Comparison of ENCODE assay signal across 15 cellular contexts in the genomic region with DNA sequence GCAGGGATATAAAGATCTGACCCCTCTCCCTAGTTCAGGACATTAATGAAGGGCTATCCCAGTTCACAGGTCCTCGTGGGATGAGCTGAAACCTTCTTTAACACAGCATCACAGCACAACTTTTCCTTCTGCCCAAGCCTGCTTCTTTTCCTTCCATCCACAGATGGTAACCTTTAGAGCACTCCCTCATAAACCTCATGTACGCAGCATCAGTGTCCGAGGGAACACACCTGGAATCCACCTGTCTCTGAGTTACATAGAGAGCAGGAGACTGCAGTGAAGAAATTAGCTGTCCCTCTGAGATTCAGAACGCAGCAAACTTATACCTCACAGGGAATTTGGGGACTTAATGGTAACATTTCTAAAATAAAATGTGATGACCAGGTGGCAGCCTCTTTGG.
DNase-seq lines count a peak whose midpoint lies in the region; ATAC-seq, FAIRE-seq and TF ChIP-seq lines count a peak whose summit lies in the region.
"Had no signal": no experiment of that assay in that cellular context is flagged by ENCODE, and none has a peak within 500 bp of the region (broad histone marks: within the 10 kb centered on the region; RNA-seq: fewer than 3 reads in every experiment).

No MANE protein-coding gene starts in this region.

- no peaks in the 10 kb centered on the region for H3K9me3 Mint-ChIP-seq in chondrocyte (ENCODE audit: low read depth)
- H3K9me3 Mint-ChIP-seq: CD8-positive, alpha-beta T cell had no signal

- H2AFZ ChIP-seq in H1 (ENCODE audit: low read length), result 0 out of 2 replicates have a peak overlapping the region, but pooled peaks have one; percentile 5

- H4K8ac ChIP-seq in H1 (ENCODE audit: extremely low read depth, insufficient read depth, low read length), result no peak overlapping the region

- H2BK20ac ChIP-seq in H1 (ENCODE audit: low read length), result no peak overlapping the region

- H3K4me3 ChIP-seq in cardiac muscle cell (no peak overlapping the region), H1 (ENCODE audit: extremely low read depth in 1 of 4, insufficient read depth in 2 of 4, low read depth in 3 of 4, low read length in 4 of 4) (no peak overlapping the region), mucosa of descending colon (no peak overlapping the region)
- H3K4me3 ChIP-seq: BLaER1, HAP-1 had no signal

- 0 out of 2 replicates have a peak overlapping the region, but pooled peaks have one; percentile 43 for H2BK12ac ChIP-seq in H1 (ENCODE audit: low read depth, low read length)

- H3K4me1 ChIP-seq in cardiac muscle cell (ENCODE audit: low read depth) (peaks cover 20% of the 10 kb centered on the region), H1 (replicated peaks in 1 of 4; ENCODE audit: control insufficient read depth in 3 of 4, insufficient read depth in 4 of 4, low read length in 3 of 4) (peaks cover 0 to 3% (median 0%) of the 10 kb centered on the region in 4 experiments; a peak in 4 of 7 replicates), mucosa of descending colon (ENCODE audit: low read depth) (no peaks in the 10 kb centered on the region)
- H3K4me1 ChIP-seq: BLaER1, HAP-1 had no signal

- H3K9ac ChIP-seq in H1 (replicated peaks in 1 of 4; ENCODE audit: extremely low read depth in 1 of 4, low read depth in 3 of 4, low read length in 3 of 4), result no peak overlapping the region
- H3K9ac ChIP-seq: BLaER1 had no signal

- POLR2A ChIA-PET in H1 (lab: Charles Lee; ENCODE audit: partially characterized antibody), result interaction anchor here (1.0 kb wide), 1 partner anchor 13 kb away, joined by 4 read pairs; no protein-coding TSS in a partner anchor

- H4K20me1 ChIP-seq in H1 (replicated peaks in 1 of 2; ENCODE audit: control insufficient read depth in 1 of 2, insufficient read depth in 2 of 2, low read length in 2 of 2), result no peaks in the 10 kb centered on the region
- H4K20me1 ChIP-seq: BLaER1 had no signal

- no peak for ATAC-seq in left ventricle myocardium superior
- peak; percentile 55 for ATAC-seq in mucosa of descending colon
- no peak for ATAC-seq in GM18867 (IDR thresholded peaks at IDR 0.05; ENCODE audit: unreplicated experiment)
- ATAC-seq: CD8-positive, alpha-beta T cell had no signal

- no peak for FAIRE-seq in H1 (lab: Jason Lieb, UNC)
- FAIRE-seq: GM19239 had no signal

- H3K4me1 Mint-ChIP-seq in chondrocyte (ENCODE audit: low read depth), result peaks cover 14% of the 10 kb centered on the region

- CTCF ChIA-PET in H1 (lab: Charles Lee; ENCODE audit: partially characterized antibody), result interaction anchor here (2.1 kb wide), 1 partner anchor 12 kb away, joined by 6 read pairs; no protein-coding TSS in a partner anchor

- H2BK5ac ChIP-seq in H1 (ENCODE audit: low read depth, low read length), result no peak overlapping the region

- H3K27ac Mint-ChIP-seq in chondrocyte (ENCODE audit: unreplicated experiment), result no peak overlapping the region
- H3K27ac Mint-ChIP-seq: CD8-positive, alpha-beta T cell had no signal

- H3K9me3 ChIP-seq in cardiac muscle cell (ENCODE audit: low read depth) (no peaks in the 10 kb centered on the region), H1 (ENCODE audit: insufficient read depth in 2 of 2, low read depth in 1 of 2, low read length in 1 of 2) (no peaks in the 10 kb centered on the region), mucosa of descending colon (no peaks in the 10 kb centered on the region)
- H3K9me3 ChIP-seq: BLaER1, HAP-1 had no signal

- TF ChIP-seq POLR2A in H1 (IDR thresholded peaks at IDR 0.05; ENCODE audit: control extremely low read depth in 1 of 2, low read depth in 2 of 2, low read length in 2 of 2), result no peak

- H4K5ac ChIP-seq in H1 (ENCODE audit: insufficient read length, low read depth, low read length), result no peak overlapping the region

- TF ChIP-seq CTCF in cardiac muscle cell (IDR thresholded peaks at IDR 0.05; ENCODE audit: low read depth, low read length), result no peak
- TF ChIP-seq CTCF in H1 (IDR thresholded peaks at IDR 0.05; ENCODE audit: control extremely low read depth in 1 of 3, insufficient read depth in 1 of 3, low read depth in 1 of 3, low read length in 3 of 3), result no peak
- TF ChIP-seq CTCF in mucosa of descending colon (IDR thresholded peaks at IDR 0.05), result no peak
- no peak for TF ChIP-seq CTCF in chondrocyte (IDR thresholded peaks at IDR 0.05)

- H3K14ac ChIP-seq in H1 (ENCODE audit: insufficient read length), result no peak overlapping the region

- no peak overlapping the region for H3K56ac ChIP-seq in H1 (replicated peaks; ENCODE audit: insufficient read length, low read depth, low read length)

- H2AK5ac ChIP-seq in H1 (ENCODE audit: low read depth, low read length), result no peak overlapping the region

- intact Hi-C loops in left ventricle myocardium superior (cut with micrococcal nuclease) (no loop called here), mucosa of descending colon (cut with DNase I, micrococcal nuclease) (no loop called here)

- H2BK120ac ChIP-seq in H1 (replicated peaks; ENCODE audit: low read depth, low read length), result no peak overlapping the region

- no peaks in the 10 kb centered on the region for H3K79me2 ChIP-seq in H1 (ENCODE audit: control insufficient read depth in 1 of 2, insufficient read depth in 2 of 2, low read length in 2 of 2)

- H3K18ac ChIP-seq in H1 (ENCODE audit: extremely low read depth, low read length), result no peak overlapping the region

- TF ChIP-seq EP300 in H1 (IDR thresholded peaks at IDR 0.05; ENCODE audit: borderline replicate concordance in 1 of 2, low read depth in 2 of 2, low read length in 2 of 2), result no peak

- no peaks in the 10 kb centered on the region for H3K27me3 Mint-ChIP-seq in chondrocyte (ENCODE audit: low read depth)

- H2BK15ac ChIP-seq in H1 (ENCODE audit: low read length), result no peak overlapping the region

- TF ChIP-seq RAD21 in H1 (IDR thresholded peaks at IDR 0.05 in 1 of 2, conservative IDR thresholded peaks at IDR 0.05 in 1 of 2; ENCODE audit: low read depth in 2 of 2, low read length in 2 of 2), result no peak

- H3K36me3 Mint-ChIP-seq in chondrocyte (ENCODE audit: low read depth), result no peaks in the 10 kb centered on the region
- H3K36me3 Mint-ChIP-seq: CD8-positive, alpha-beta T cell had no signal

- H3K36me3 ChIP-seq in cardiac muscle cell (no peaks in the 10 kb centered on the region), H1 (ENCODE audit: control insufficient read depth in 2 of 4, insufficient read depth in 4 of 4, low read length in 3 of 4) (no peaks in the 10 kb centered on the region), mucosa of descending colon (ENCODE audit: low read depth) (no peaks in the 10 kb centered on the region)
- H3K36me3 ChIP-seq: BLaER1, HAP-1 had no signal

- H4K91ac ChIP-seq in H1 (replicated peaks; ENCODE audit: insufficient read length, low read length), result no peak overlapping the region

- no peaks in the 10 kb centered on the region for H3K23me2 ChIP-seq in H1 (ENCODE audit: low read depth, low read length)

- no peak overlapping the region for H3K23ac ChIP-seq in H1 (ENCODE audit: insufficient read length)

- H3K27me3 ChIP-seq in cardiac muscle cell (no peaks in the 10 kb centered on the region), H1 (replicated peaks in 1 of 4; ENCODE audit: control insufficient read depth in 3 of 4, extremely low read depth in 1 of 4, insufficient read depth in 3 of 4, low read length in 3 of 4) (no peaks in the 10 kb centered on the region; a peak in 1 of 7 replicates)
- H3K27me3 ChIP-seq: BLaER1 had no signal

- 98% methylated on average over 4 of the region's 4 CpGs; no CpG with 5 or more reads in 1 of the 2 experiments for WGBS in H1 (ENCODE audit: extremely low coverage in 1 of 2, insufficient coverage in 1 of 2, insufficient read length in 1 of 2, insufficient replicate concordance in 2 of 2, low coverage in 1 of 2, low lambda C conversion rate in 2 of 2, missing lambda C conversion rate in 1 of 2), 2 experiments

- H3K4me2 ChIP-seq in H1 (ENCODE audit: insufficient read depth in 1 of 2, low read depth in 2 of 2, low read length in 2 of 2), result no peak overlapping the region
- H3K4me2 ChIP-seq: BLaER1 had no signal

- H3K4me3 Mint-ChIP-seq in chondrocyte (ENCODE audit: unreplicated experiment), result no peak overlapping the region
- H3K4me3 Mint-ChIP-seq: CD8-positive, alpha-beta T cell had no signal

- no peak overlapping the region for H3K4ac ChIP-seq in H1 (replicated peaks; ENCODE audit: insufficient read length, low read depth, low read length)

- DNase-seq in cardiac muscle cell (ENCODE audit: low read depth in 1 of 2, low spot score in 1 of 2), result no peak
- no peak for DNase-seq in left ventricle myocardium superior
- no peak for DNase-seq in H1 (ENCODE audit: low read depth in 1 of 2, low spot score in 2 of 2)
- no peak for DNase-seq in mucosa of descending colon
- DNase-seq in chondrocyte (ENCODE audit: low spot score), result no peak
- DNase-seq in NCI-H2081 treated with DMSO at 0.1 percent for 48 hours (lab: John Stamatoyannopoulos, UW), result no peak
- DNase-seq: 8988T; Calu3; CD8-positive, alpha-beta T cell; DMS79 treated with DMSO at 0.1 percent for 48 hours; GF-D8 had no signal

- H3K27ac ChIP-seq in cardiac muscle cell, result peak overlapping the region; percentile 14
- H3K27ac ChIP-seq in H1 (ENCODE audit: low read depth, low read length), result no peak overlapping the region
- H3K27ac ChIP-seq: BLaER1 had no signal

- no peaks in the 10 kb centered on the region; the same call in 1 of the 2 replicates for H3K79me1 ChIP-seq in H1 (ENCODE audit: low read depth, low read length)

TF ChIP-seq in H1, 55 proteins besides CTCF, POLR2A, EP300 and RAD21 (continues in another document):
- no peak for TF ChIP-seq TCF12 (IDR thresholded peaks at IDR 0.05; ENCODE audit: low read depth, low read length)
- no peak for TF ChIP-seq EZH2 (IDR thresholded peaks at IDR 0.05; ENCODE audit: low read depth, low read length, severe bottlenecking)
- no peak for TF ChIP-seq RBBP5 (IDR thresholded peaks at IDR 0.05; ENCODE audit: borderline replicate concordance, low read depth, low read length)
- no peak for TF ChIP-seq BCL11A (IDR thresholded peaks at IDR 0.05; ENCODE audit: low read depth in 2 of 2, low read length in 2 of 2)
- no peak for TF ChIP-seq RXRA (IDR thresholded peaks at IDR 0.05; ENCODE audit: insufficient read depth, low read depth, low read length)
- TF ChIP-seq, protein P1, sequence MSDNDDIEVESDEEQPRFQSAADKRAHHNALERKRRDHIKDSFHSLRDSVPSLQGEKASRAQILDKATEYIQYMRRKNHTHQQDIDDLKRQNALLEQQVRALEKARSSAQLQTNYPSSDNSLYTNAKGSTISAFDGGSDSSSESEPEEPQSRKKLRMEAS (IDR thresholded peaks at IDR 0.05), result no peak
- no peak for TF ChIP-seq KDM5A (IDR thresholded peaks at IDR 0.05; ENCODE audit: low read length)
- TF ChIP-seq NANOG (IDR thresholded peaks at IDR 0.05; ENCODE audit: insufficient read depth, low read depth, low read length, poor library complexity, severe bottlenecking), result no peak
- no peak for TF ChIP-seq GABPA (IDR thresholded peaks at IDR 0.05; ENCODE audit: borderline replicate concordance, insufficient read depth, low read length)
- TF ChIP-seq CEBPB (IDR thresholded peaks at IDR 0.05; ENCODE audit: low read depth, low read length), result no peak
